18 cellular contexts compared by ENCODE assay signal in genomic region chr7:16850772-16851466, GRCh38. TPM values are rescaled to one million over a fixed set of nuclear protein-coding genes. Genes with fewer than 3 reads are reported as not detected.
DNase-seq lines count a peak whose midpoint lies in the region; ATAC-seq, FAIRE-seq and TF ChIP-seq lines count a peak whose summit lies in the region.
"Had no signal": no experiment of that assay in that cellular context is flagged by ENCODE, and none has a peak within 500 bp of the region (broad histone marks: within the 10 kb centered on the region; RNA-seq: fewer than 3 reads in every experiment).

No MANE protein-coding gene starts in this region.

- H3F3A ChIP-seq in DOHH2 (ENCODE audit: control insufficient read depth, insufficient read depth), result no peaks in the 10 kb centered on the region

- no peaks in the 10 kb centered on the region for H3K36me3 Mint-ChIP-seq in T-cell

- TF ChIP-seq RAD21 in HepG2 (CRISPR knock-in tag; IDR thresholded peaks at IDR 0.05), result no peak

- no peaks in the 10 kb centered on the region for H3K9me3 ChIP-seq in DOHH2 (ENCODE audit: control insufficient read depth, insufficient read depth, low read length)
- no peaks in the 10 kb centered on the region for H3K9me3 ChIP-seq in hepatocyte (ENCODE audit: low read depth)
- no peaks in the 10 kb centered on the region for H3K9me3 ChIP-seq in HepG2 (ENCODE audit: low read length)
- H3K9me3 ChIP-seq: BE2C, esophagus muscularis mucosa had no signal

- H3K4me2 ChIP-seq in DOHH2 (ENCODE audit: low read length), result peak overlapping the region; percentile 44
- no peak overlapping the region for H3K4me2 ChIP-seq in hepatocyte
- H3K4me2 ChIP-seq in HepG2 (ENCODE audit: low read depth, low read length), result no peak overlapping the region
- H3K4me2 ChIP-seq: KMS-11 had no signal

- H3K9me3 Mint-ChIP-seq in T-cell, result no peaks in the 10 kb centered on the region

- H3K4me3 ChIP-seq in DOHH2 (ENCODE audit: low read length) (peak overlapping the region; percentile 39), hepatocyte (no peak overlapping the region), HepG2 (replicated peaks in 1 of 3; ENCODE audit: insufficient read depth in 1 of 3, low read depth in 2 of 3, low read length in 3 of 3) (no peak overlapping the region)
- H3K4me3 ChIP-seq: esophagus muscularis mucosa had no signal

- H3K9me2 ChIP-seq in DOHH2 (replicated peaks; ENCODE audit: control insufficient read depth, low read length), result no peaks in the 10 kb centered on the region
- no peaks in the 10 kb centered on the region for H3K9me2 ChIP-seq in hepatocyte (replicated peaks; ENCODE audit: insufficient read depth)

- H2AFZ ChIP-seq in hepatocyte (no peak overlapping the region), HepG2 (ENCODE audit: low read length) (no peak overlapping the region)
- H2AFZ ChIP-seq: parathyroid adenoma had no signal

- CTCF ChIA-PET in T-cell (lab: Charles Lee) (no interaction called here), HepG2 (lab: Yijun Ruan, JAX; ENCODE audit: low intra/inter-chr PET ratio, low total read pairs) (no interaction called here)

- TF ChIP-seq POLR2A in HepG2 (IDR thresholded peaks at IDR 0.05; ENCODE audit: insufficient read depth in 1 of 2, low read depth in 2 of 2, low read length in 2 of 2), result no peak

- BruUV-seq in HepG2 (replicated peaks; lab: Mats Ljungman, UMichigan), result no TSS peak

- ATAC-seq in T-cell (replicated peaks in 1 of 4), result peak in 2 of 4 experiments; percentile 9 to 14
- peak; percentile 58 for ATAC-seq in sciatic nerve
- no peak for ATAC-seq in HepG2
- ATAC-seq in GM18498 (IDR thresholded peaks at IDR 0.05; ENCODE audit: unreplicated experiment), result no peak

- in situ Hi-C loops in HepG2 (cut with HindIII; ENCODE audit: extremely low pct_ligation_motif_present, low pct_unique_long_range_greater_than_20kb), result no loop called here

- peaks cover 27% of the 10 kb centered on the region for H3K27me3 ChIP-seq in DOHH2 (ENCODE audit: control insufficient read depth, low read length)
- no peaks in the 10 kb centered on the region for H3K27me3 ChIP-seq in hepatocyte
- H3K27me3 ChIP-seq in HepG2 (ENCODE audit: control insufficient read depth in 1 of 2, insufficient read depth in 2 of 2, low read length in 2 of 2), result peaks cover 0 to 6% of the 10 kb centered on the region in 2 experiments; a peak in 1 of 5 replicates

- POLR2A ChIA-PET in T-cell (lab: Charles Lee), result interaction anchor here in 1 of 2 donors (0.5 kb wide), 1 partner anchor 10 kb away, joined by 5 read pairs; no protein-coding TSS in a partner anchor
- POLR2A ChIA-PET in HepG2 (lab: Yijun Ruan, JAX), result no interaction called here

- intact Hi-C loops in sciatic nerve (cut with DNase I) (no loop called here), HepG2 (cut with micrococcal nuclease; ENCODE audit: unreplicated experiment) (no loop called here)

- H3K4me3 Mint-ChIP-seq in T-cell, result peak overlapping the region in 2 of 3 donors; percentile 6 to 38

- DNase-seq in T-cell, result peak in 1 of 34 experiments; percentile 1
- DNase-seq in hepatocyte (ENCODE audit: low spot score), result no peak
- DNase-seq in sciatic nerve (ENCODE audit: low spot score), result no peak
- no peak for DNase-seq in HepG2 (ENCODE audit: low spot score)
- no peak for DNase-seq in activated CD8-positive, alpha-beta memory T cell treated with anti-CD3 and anti-CD28 coated beads, Interleukin-2, amount 50 U/mL, for 4 hours
- DNase-seq in GOT3 (lab: John Stamatoyannopoulos, UW), result no peak
- DNase-seq: activated CD4-positive, alpha-beta T cell treated with anti-CD3 and anti-CD28 coated beads, Interleukin-2, amount 50 U/mL, for 1 hour; activated effector memory CD4-positive, alpha-beta T cell treated with Interleukin-2 at 50 U/mL for 16 hours; BE2C; NCI-H1105; SHP77 had no signal

- WGBS in hepatocyte (ENCODE audit: low lambda C conversion rate, missing lambda C conversion rate), result 98% methylated on average over 31 of the region's 42 CpGs
- 75% methylated on average over 35 of the region's 42 CpGs for WGBS in HepG2 (ENCODE audit: low lambda C conversion rate)

- no peak overlapping the region for H3K9ac ChIP-seq in HepG2 (ENCODE audit: insufficient read depth, low read depth, low read length)
- H3K9ac ChIP-seq: KMS-11, parathyroid adenoma had no signal

- no peak for FAIRE-seq in HepG2 (lab: Jason Lieb, UNC)

- H3K27ac ChIP-seq in DOHH2 (ENCODE audit: low read depth, low read length) (no peak overlapping the region), hepatocyte (peak overlapping the region; percentile 3), HepG2 (ENCODE audit: extremely low read length, insufficient read depth, low read length) (no peak overlapping the region)
- H3K27ac ChIP-seq: esophagus muscularis mucosa, KMS-11, parathyroid adenoma had no signal

- H4K20me1 ChIP-seq in DOHH2 (ENCODE audit: control insufficient read depth, insufficient read depth, low read depth, low read length) (no peaks in the 10 kb centered on the region), hepatocyte (ENCODE audit: insufficient read depth, poor library complexity, severe bottlenecking) (no peaks in the 10 kb centered on the region), HepG2 (ENCODE audit: insufficient read depth, low read length) (no peaks in the 10 kb centered on the region)

- peaks cover 12% of the 10 kb centered on the region for H3K4me1 ChIP-seq in DOHH2 (ENCODE audit: control insufficient read depth, low read length)
- peaks cover 22% of the 10 kb centered on the region for H3K4me1 ChIP-seq in hepatocyte (ENCODE audit: insufficient read depth)
- H3K4me1 ChIP-seq in HepG2 (ENCODE audit: insufficient read depth, low read length), result peaks cover 10% of the 10 kb centered on the region
- H3K4me1 ChIP-seq: BE2C, esophagus muscularis mucosa had no signal

- no peaks in the 10 kb centered on the region for H3K79me2 ChIP-seq in DOHH2 (ENCODE audit: control insufficient read depth, low read length)
- H3K79me2 ChIP-seq in hepatocyte, result no peaks in the 10 kb centered on the region
- no peaks in the 10 kb centered on the region for H3K79me2 ChIP-seq in HepG2 (ENCODE audit: insufficient read depth, low read length)
- H3K79me2 ChIP-seq: parathyroid adenoma had no signal

- TF ChIP-seq EP300 in HepG2 (IDR thresholded peaks at IDR 0.05; ENCODE audit: low read depth in 2 of 2, low read length in 2 of 2) (no peak), HepG2 (CRISPR knock-in tag; IDR thresholded peaks at IDR 0.05; ENCODE audit: borderline replicate concordance) (no peak)

- H3K4me1 Mint-ChIP-seq in T-cell, result peaks cover 0 to 2% (median 2%) of the 10 kb centered on the region in 3 donors

- peaks cover 0 to 31% of the 10 kb centered on the region in 2 donors for H3K27me3 Mint-ChIP-seq in T-cell

- no peak for TF ChIP-seq CTCF in DOHH2 (IDR thresholded peaks at IDR 0.05; ENCODE audit: low read depth, low read length, poor library complexity, severe bottlenecking)
- TF ChIP-seq CTCF in hepatocyte (IDR thresholded peaks at IDR 0.05; ENCODE audit: poor library complexity), result no peak
- TF ChIP-seq CTCF in HepG2 (CRISPR knock-in tag; IDR thresholded peaks at IDR 0.05), result no peak

- H3K36me3 ChIP-seq in DOHH2 (ENCODE audit: control insufficient read depth, low read length) (no peaks in the 10 kb centered on the region), hepatocyte (replicated peaks; ENCODE audit: insufficient read depth, low read depth) (no peaks in the 10 kb centered on the region), HepG2 (replicated peaks in 1 of 2; ENCODE audit: control insufficient read depth in 1 of 2, insufficient read depth in 2 of 2, low read length in 2 of 2) (no peaks in the 10 kb centered on the region)
- H3K36me3 ChIP-seq: BE2C, esophagus muscularis mucosa had no signal

- H3K27ac Mint-ChIP-seq in T-cell, result no peak overlapping the region

RNA-seq across cellular contexts. Expression of gene AGR3, which starts 30.9 kb away (rescaled TPM):
- total RNA-seq in T-cell (not detected), hepatocyte (52.1 and 74.3 TPM in 2 replicates), sciatic nerve (not detected), HepG2 (2016; rRNA removed; fragmentation: Illumina TruSeq; extraction: Trizol) (not detected in 2 replicates)
- polyA plus RNA-seq in hepatocyte (51.0 and 65.1 TPM in 2 replicates), HepG2 (2011; rRNA removed) (not detected in 2 replicates)
- not detected in 2 replicates for total RNA-seq in HepG2 (2016; cell fraction: cytosol; rRNA removed; fragmentation: Illumina TruSeq; extraction: Trizol; ENCODE audit: low read depth)
- total RNA-seq in HepG2 (2016; cell fraction: insoluble cytoplasmic fraction; rRNA removed; fragmentation: Illumina TruSeq; extraction: Trizol), result not detected in 2 replicates
- total RNA-seq in HepG2 (2016; cell fraction: membrane; rRNA removed; fragmentation: Illumina TruSeq; extraction: Trizol), result not detected in 2 replicates
- not detected in 2 replicates for total RNA-seq in HepG2 (2016; cell fraction: nucleus; rRNA removed; fragmentation: Illumina TruSeq; extraction: Trizol)
- not detected in 2 replicates for polyA plus RNA-seq in HepG2 (2011; cell fraction: cytosol; rRNA removed)
- polyA plus RNA-seq in HepG2 (2011; cell fraction: nucleus; rRNA removed), result not detected in 2 replicates
- polyA plus RNA-seq in HepG2 (2012), result not detected in 2 replicates
- not detected in 2 replicates for polyA plus RNA-seq in HepG2 (2016; cell fraction: cytosol; fragmentation: Illumina TruSeq; extraction: Trizol; ENCODE audit: low read depth)
- not detected in 2 replicates for polyA plus RNA-seq in HepG2 (2016; cell fraction: insoluble cytoplasmic fraction; fragmentation: Illumina TruSeq; extraction: Trizol; ENCODE audit: low read depth)
- not detected in 2 replicates for polyA plus RNA-seq in HepG2 (2016; cell fraction: membrane; fragmentation: Illumina TruSeq; extraction: Trizol; ENCODE audit: low read depth)
- polyA plus RNA-seq in HepG2 (2016; cell fraction: nucleus; fragmentation: Illumina TruSeq; extraction: Trizol; ENCODE audit: insufficient read depth, low read depth), result not detected in 2 replicates
- polyA minus RNA-seq in HepG2 (2011; rRNA and poly(A)+ RNA removed; ENCODE audit: low replicate concordance), result not detected in 2 replicates
- polyA minus RNA-seq in HepG2 (2011; cell fraction: cytosol; rRNA and poly(A)+ RNA removed), result not detected in 2 replicates
- not detected in 2 replicates for polyA minus RNA-seq in HepG2 (2011; cell fraction: nucleus; rRNA and poly(A)+ RNA removed)
- total RNA-seq: dermis microvascular lymphatic vessel endothelial cell, kidney epithelial cell had no signal

RNA-seq across cellular contexts. Expression of gene AGR2, which starts 46.1 kb away (rescaled TPM):
- total RNA-seq in T-cell (1 to 10 TPM in 3 of 5 donors, not detected in 2; 1.4 to 3.0 (median 2.5) TPM), hepatocyte (117 and 178 TPM in 2 replicates), sciatic nerve (0.40 TPM), HepG2 (2016; rRNA removed; fragmentation: Illumina TruSeq; extraction: Trizol) (1.3 and 2.9 TPM in 2 replicates)
- polyA plus RNA-seq in hepatocyte (173 and 183 TPM in 2 replicates), HepG2 (2011; rRNA removed) (1.7 and 2.2 TPM in 2 replicates)
- total RNA-seq in HepG2 (2016; cell fraction: cytosol; rRNA removed; fragmentation: Illumina TruSeq; extraction: Trizol; ENCODE audit: low read depth), result 0.88 and 1.6 TPM in 2 replicates
- 2.5 and 2.9 TPM in 2 replicates for total RNA-seq in HepG2 (2016; cell fraction: insoluble cytoplasmic fraction; rRNA removed; fragmentation: Illumina TruSeq; extraction: Trizol)
- 1.3 and 1.4 TPM in 2 replicates for total RNA-seq in HepG2 (2016; cell fraction: membrane; rRNA removed; fragmentation: Illumina TruSeq; extraction: Trizol)
- total RNA-seq in HepG2 (2016; cell fraction: nucleus; rRNA removed; fragmentation: Illumina TruSeq; extraction: Trizol), result 3.7 and 5.2 TPM in 2 replicates
- polyA plus RNA-seq in HepG2 (2011; cell fraction: cytosol; rRNA removed), result 5.0 and 7.9 TPM in 2 replicates
- 0.51 and 1.4 TPM in 2 replicates for polyA plus RNA-seq in HepG2 (2011; cell fraction: nucleus; rRNA removed)
- 1.3 and 2.3 TPM in 2 replicates for polyA plus RNA-seq in HepG2 (2012)
- polyA plus RNA-seq in HepG2 (2016; cell fraction: cytosol; fragmentation: Illumina TruSeq; extraction: Trizol; ENCODE audit: low read depth), result 0.35 and 1.4 TPM in 2 replicates
- polyA plus RNA-seq in HepG2 (2016; cell fraction: insoluble cytoplasmic fraction; fragmentation: Illumina TruSeq; extraction: Trizol; ENCODE audit: low read depth), result 1.1 and 2.6 TPM in 2 replicates
- 0.48 and 1.1 TPM in 2 replicates for polyA plus RNA-seq in HepG2 (2016; cell fraction: membrane; fragmentation: Illumina TruSeq; extraction: Trizol; ENCODE audit: low read depth)
- 4.6 and 6.6 TPM in 2 replicates for polyA plus RNA-seq in HepG2 (2016; cell fraction: nucleus; fragmentation: Illumina TruSeq; extraction: Trizol; ENCODE audit: insufficient read depth, low read depth)
- 2.1 and 4.6 TPM in 2 replicates for polyA minus RNA-seq in HepG2 (2011; rRNA and poly(A)+ RNA removed; ENCODE audit: low replicate concordance)
- 0.88 and 1.9 TPM in 2 replicates for polyA minus RNA-seq in HepG2 (2011; cell fraction: cytosol; rRNA and poly(A)+ RNA removed)
- polyA minus RNA-seq in HepG2 (2011; cell fraction: nucleus; rRNA and poly(A)+ RNA removed), result 0.25 TPM in 1 of 2 replicates, not detected in the other
- total RNA-seq: dermis microvascular lymphatic vessel endothelial cell, esophagus muscularis mucosa had no signal

Comparison
In these comparisons a context has a peak if more than half of its experiments do, and no peak if none do; other contexts are left out.
1. RNA of gene AGR3, which starts 30.9 kb away (total RNA-seq): 52.1 to 74.3 TPM in hepatocyte; not detected in sciatic nerve (single experiment), not detected in T-cell and not detected in HepG2; every median in the first group is over 10 times any median in the second.
2. RNA of gene AGR2, which starts 46.1 kb away (total RNA-seq): 117 to 178 TPM in hepatocyte; 0.88 to 5.2 TPM in HepG2, 1.4 to 3.0 TPM in T-cell and 0.40 TPM in sciatic nerve (single experiment); every median in the first group is over 10 times any median in the second.